27 cellular contexts compared by ENCODE assay signal in the genomic region with DNA sequence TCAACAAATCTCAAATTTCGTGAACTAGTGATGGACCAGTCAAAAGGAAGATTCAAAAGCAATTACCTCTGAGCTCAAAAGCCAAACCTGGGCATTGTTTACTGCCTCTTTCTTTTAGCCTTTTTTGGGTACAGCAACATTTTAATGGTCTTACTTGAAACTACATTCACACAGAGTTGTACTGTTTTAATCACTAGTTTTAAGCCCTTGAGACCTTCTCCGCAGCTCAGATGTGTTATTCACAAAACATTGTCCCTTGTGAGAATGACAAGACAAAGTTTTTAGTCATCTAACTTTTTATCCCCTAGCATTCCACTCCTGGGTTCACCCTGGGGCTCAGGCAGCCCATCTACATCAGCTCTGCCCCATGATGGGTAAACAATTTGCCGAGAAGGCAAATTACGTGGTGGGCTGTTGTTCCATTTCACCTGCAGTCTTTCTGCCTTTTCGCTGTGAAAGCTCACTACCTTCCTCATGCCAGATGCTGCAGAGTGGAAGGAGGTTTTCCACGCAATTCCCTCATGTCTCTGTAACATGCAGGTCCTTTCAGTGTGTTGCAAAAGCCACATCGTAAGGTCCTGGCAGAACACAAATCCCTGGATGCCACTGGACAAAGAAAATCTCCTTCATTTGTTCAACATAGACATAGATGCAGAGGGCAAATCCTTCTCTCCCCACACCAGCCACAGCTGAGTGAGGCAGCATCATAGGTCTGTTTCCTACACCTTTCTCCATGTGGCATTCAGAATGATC.
A peak's percentile ranks its signal among the peaks of the same experiment; 100 is the strongest.
DNase-seq lines count a peak whose midpoint lies in the region; ATAC-seq and TF ChIP-seq lines count a peak whose summit lies in the region.
"Had no signal": no experiment of that assay in that cellular context is flagged by ENCODE, and none has a peak within 500 bp of the region (broad histone marks: within the 10 kb centered on the region; RNA-seq: fewer than 3 reads in every experiment).

No MANE protein-coding gene starts in this region.

- peak overlapping the region; percentile 68 for H3K9ac ChIP-seq in OCI-LY1 (ENCODE audit: low read length)
- H3K9ac ChIP-seq: parathyroid adenoma had no signal

- no peaks in the 10 kb centered on the region for H3K27me3 ChIP-seq in OCI-LY1 (ENCODE audit: insufficient read depth, low read length)
- H3K27me3 ChIP-seq in CD8-positive, alpha-beta T cell (ENCODE audit: insufficient read depth, low read length) = no peaks in the 10 kb centered on the region
- H3K27me3 ChIP-seq: brain microvascular endothelial cell, right atrium auricular region, stomach, transverse colon had no signal

- H2AFZ ChIP-seq in OCI-LY1 (ENCODE audit: low read length) = no peak overlapping the region
- H2AFZ ChIP-seq: parathyroid adenoma had no signal

- H3K27me3 Mint-ChIP-seq in naive thymus-derived CD8-positive, alpha-beta T cell = peaks cover 0 to 3% (median 0%) of the 10 kb centered on the region in 5 donors
- peaks cover 2% of the 10 kb centered on the region for H3K27me3 Mint-ChIP-seq in CD8-positive, alpha-beta T cell (ENCODE audit: low read depth)

- CTCF ChIA-PET in CD8-positive, alpha-beta T cell (lab: Charles Lee) = interaction anchor here (0.7 kb wide), 1 partner anchor 173 kb away, joined by 3 read pairs; no protein-coding TSS in a partner anchor

- POLR2A ChIA-PET in naive thymus-derived CD8-positive, alpha-beta T cell (lab: Charles Lee) = no interaction called here
- POLR2A ChIA-PET in CD8-positive, alpha-beta T cell (lab: Charles Lee) = no interaction called here

- peak overlapping the region; percentile 46 for H3K4me3 ChIP-seq in OCI-LY1 (ENCODE audit: low read depth, low read length, poor library complexity, severe bottlenecking)
- H3K4me3 ChIP-seq in CD8-positive, alpha-beta T cell (ENCODE audit: low read depth, low read length) = no peak overlapping the region
- H3K4me3 ChIP-seq: left lung, right atrium auricular region, stomach, transverse colon had no signal

- intact Hi-C loops in Right ventricle myocardium inferior (cut with DNase I) = no loop called here
- intact Hi-C loops in CD8-positive, alpha-beta T cell (cut with DNase I, micrococcal nuclease) = no loop called here

- ATAC-seq in naive thymus-derived CD8-positive, alpha-beta T cell = no peak
- ATAC-seq in Right ventricle myocardium inferior = no peak
- ATAC-seq in HG02588 (IDR thresholded peaks at IDR 0.05; ENCODE audit: unreplicated experiment) = no peak
- no peak for ATAC-seq in CD8-positive, alpha-beta T cell
- ATAC-seq: activated T-cell treated with anti-CD3 and anti-CD28 coated beads, Interleukin-2, amount 50 U/mL, for 72 hours; effector memory CD8-positive, alpha-beta T cell; HepG2; left lung had no signal

- no peaks in the 10 kb centered on the region for H3K36me3 Mint-ChIP-seq in naive thymus-derived CD8-positive, alpha-beta T cell
- H3K36me3 Mint-ChIP-seq in CD8-positive, alpha-beta T cell = no peaks in the 10 kb centered on the region
- H3K36me3 Mint-ChIP-seq: mesothelial cell of epicardium had no signal

- H3K4me3 Mint-ChIP-seq in naive thymus-derived CD8-positive, alpha-beta T cell = no peak overlapping the region
- no peak overlapping the region for H3K4me3 Mint-ChIP-seq in CD8-positive, alpha-beta T cell
- H3K4me3 Mint-ChIP-seq: activated naive CD4-positive, alpha-beta T cell treated with anti-CD3 and anti-CD28 coated beads for 36 hours; activated T-cell treated with anti-CD3 and anti-CD28 coated beads, Interleukin-2, amount 50 U/mL, for 72 hours; effector memory CD8-positive, alpha-beta T cell; mesothelial cell of epicardium; nephron had no signal

- no peaks in the 10 kb centered on the region for H3K79me2 ChIP-seq in OCI-LY1 (ENCODE audit: insufficient read depth, low read length)
- H3K79me2 ChIP-seq: parathyroid adenoma had no signal

- H3K9me3 ChIP-seq in OCI-LY1 (ENCODE audit: low read length) = no peaks in the 10 kb centered on the region
- no peaks in the 10 kb centered on the region for H3K9me3 ChIP-seq in CD8-positive, alpha-beta T cell (ENCODE audit: low read length)
- H3K9me3 ChIP-seq: left lung, right atrium auricular region, stomach, transverse colon had no signal

- peaks cover 13% of the 10 kb centered on the region; the same call in 1 of the 2 replicates for H3K36me3 ChIP-seq in OCI-LY1 (ENCODE audit: insufficient read depth, low read length)
- no peaks in the 10 kb centered on the region for H3K36me3 ChIP-seq in CD8-positive, alpha-beta T cell (ENCODE audit: insufficient read depth, low read length)
- H3K36me3 ChIP-seq: brain microvascular endothelial cell, left lung, right atrium auricular region, stomach, transverse colon had no signal

- no peaks in the 10 kb centered on the region for H3K9me3 Mint-ChIP-seq in naive thymus-derived CD8-positive, alpha-beta T cell
- no peaks in the 10 kb centered on the region for H3K9me3 Mint-ChIP-seq in CD8-positive, alpha-beta T cell
- H3K9me3 Mint-ChIP-seq: activated naive CD4-positive, alpha-beta T cell treated with anti-CD3 and anti-CD28 coated beads for 36 hours; activated T-cell treated with anti-CD3 and anti-CD28 coated beads, Interleukin-2, amount 50 U/mL, for 72 hours; effector memory CD8-positive, alpha-beta T cell; mesothelial cell of epicardium; nephron had no signal

- TF ChIP-seq CTCF in OCI-LY1 (IDR thresholded peaks at IDR 0.05; ENCODE audit: low read length) = no peak
- no peak for TF ChIP-seq CTCF in CD8-positive, alpha-beta T cell (IDR thresholded peaks at IDR 0.05)

- peaks cover 0 to 3% (median under 1%) of the 10 kb centered on the region in 4 donors for H3K4me1 Mint-ChIP-seq in naive thymus-derived CD8-positive, alpha-beta T cell
- H3K4me1 Mint-ChIP-seq in CD8-positive, alpha-beta T cell (ENCODE audit: low read depth) = no peaks in the 10 kb centered on the region
- H3K4me1 Mint-ChIP-seq: mesothelial cell of epicardium had no signal

- H3K9me2 ChIP-seq in OCI-LY1 (ENCODE audit: low read depth, low read length) = no peaks in the 10 kb centered on the region

- H3K4me2 ChIP-seq in OCI-LY1 (ENCODE audit: low read length) = peak overlapping the region; percentile 60

- H3K27ac ChIP-seq in OCI-LY1 (ENCODE audit: low read depth, low read length, poor library complexity, severe bottlenecking) = peak overlapping the region; percentile 94
- H3K27ac ChIP-seq in CD8-positive, alpha-beta T cell (ENCODE audit: low read depth, low read length) = no peak overlapping the region
- H3K27ac ChIP-seq: brain microvascular endothelial cell, HL-60, left lung, parathyroid adenoma, right atrium auricular region, stomach, transverse colon had no signal

- DNase-seq in NCI-H2107 treated with DMSO at 0.1 percent for 48 hours (lab: John Stamatoyannopoulos, UW; ENCODE audit: unreplicated experiment) = peak; percentile 36
- no peak for DNase-seq in NCI-H2107 (lab: John Stamatoyannopoulos, UW)
- peak; percentile 16 for DNase-seq in iPS-NIHi7 (ENCODE audit: extremely low spot score)
- DNase-seq in naive thymus-derived CD8-positive, alpha-beta T cell = no peak
- no peak for DNase-seq in Right ventricle myocardium inferior (ENCODE audit: missing footprints)
- DNase-seq in CD8-positive, alpha-beta T cell = no peak
- DNase-seq: 8988T; activated CD4-positive, alpha-beta T cell treated with anti-CD3 and anti-CD28 coated beads for 48 hours; activated naive CD4-positive, alpha-beta T cell treated with anti-CD3 and anti-CD28 coated beads for 36 hours; activated T-cell treated with anti-CD3 and anti-CD28 coated beads, Interleukin-2, amount 50 U/mL, for 72 hours; brain microvascular endothelial cell; effector memory CD8-positive, alpha-beta T cell; foreskin fibroblast; left lung; NCI-H1092; NCI-H2029 treated with DMSO at 0.1 percent for 48 hours; NCI-H524; stomach; transverse colon had no signal

- no peaks in the 10 kb centered on the region for H4K20me1 ChIP-seq in OCI-LY1 (ENCODE audit: insufficient read depth, low read length)

- H3K4me1 ChIP-seq in OCI-LY1 (ENCODE audit: insufficient read depth, low read length, severe bottlenecking) = peaks cover 58% of the 10 kb centered on the region
- H3K4me1 ChIP-seq in CD8-positive, alpha-beta T cell (ENCODE audit: insufficient read depth, low read length) = no peaks in the 10 kb centered on the region
- H3K4me1 ChIP-seq: left lung, parathyroid adenoma, stomach, transverse colon had no signal

- no peaks in the 10 kb centered on the region for H3F3A ChIP-seq in OCI-LY1 (ENCODE audit: insufficient read depth, low read length)

- no peak overlapping the region for H3K27ac Mint-ChIP-seq in naive thymus-derived CD8-positive, alpha-beta T cell
- no peak overlapping the region for H3K27ac Mint-ChIP-seq in CD8-positive, alpha-beta T cell
- H3K27ac Mint-ChIP-seq: activated T-cell treated with anti-CD3 and anti-CD28 coated beads, Interleukin-2, amount 50 U/mL, for 72 hours; effector memory CD8-positive, alpha-beta T cell; mesothelial cell of epicardium; nephron had no signal

Comparison
In these comparisons a context has a peak if more than half of its experiments do, and no peak if none do; other contexts are left out.
1. DNase-seq: peak in NCI-H2107 treated with DMSO at 0.1 percent for 48 hours (single experiment) and iPS-NIHi7 (single experiment); none in NCI-H2107 (single experiment), naive thymus-derived CD8-positive, alpha-beta T cell (0 of 10), Right ventricle myocardium inferior (single experiment) and CD8-positive, alpha-beta T cell (0 of 7).